In genomic region chr10:7239312-7239985, GRCh38 we compare ENCODE assay signal across 13 cellular contexts.
DNase-seq lines count a peak whose midpoint lies in the region; ATAC-seq and TF ChIP-seq lines count a peak whose summit lies in the region.
"Had no signal": no experiment of that assay in that cellular context is flagged by ENCODE, and none has a peak within 500 bp of the region (broad histone marks: within the 10 kb centered on the region; RNA-seq: fewer than 3 reads in every experiment).

No MANE protein-coding gene starts in this region.

- peaks cover 75% of the 10 kb centered on the region for H3K36me3 Mint-ChIP-seq in activated CD4-positive, alpha-beta T cell treated with anti-CD3 and anti-CD28 coated beads, Interleukin-2, amount 10 ng/mL, durations not matched to agents 24 days and 14 days (ENCODE audit: low read depth)
- H3K36me3 Mint-ChIP-seq in natural killer cell = peaks cover 10% of the 10 kb centered on the region

- no peaks in the 10 kb centered on the region for H3K4me1 ChIP-seq in uterus

- peaks cover 4% of the 10 kb centered on the region for H3K9me3 Mint-ChIP-seq in activated CD4-positive, alpha-beta T cell treated with anti-CD3 and anti-CD28 coated beads, Interleukin-2, amount 10 ng/mL, durations not matched to agents 24 days and 14 days
- no peaks in the 10 kb centered on the region for H3K9me3 Mint-ChIP-seq in natural killer cell
- H3K9me3 Mint-ChIP-seq: activated B cell treated with CpG ODN at 0.5 μM for 24 hours had no signal

- peaks cover 50% of the 10 kb centered on the region for H3K4me1 Mint-ChIP-seq in activated CD4-positive, alpha-beta T cell treated with anti-CD3 and anti-CD28 coated beads, Interleukin-2, amount 10 ng/mL, durations not matched to agents 24 days and 14 days
- H3K4me1 Mint-ChIP-seq in natural killer cell = peaks cover 76% of the 10 kb centered on the region in 2 donors

- peak overlapping the region; percentile 46 for H3K27ac Mint-ChIP-seq in activated CD4-positive, alpha-beta T cell treated with anti-CD3 and anti-CD28 coated beads, Interleukin-2, amount 10 ng/mL, durations not matched to agents 24 days and 14 days
- peak overlapping the region; percentile 51 to 68 for H3K27ac Mint-ChIP-seq in natural killer cell
- H3K27ac Mint-ChIP-seq: activated B cell treated with CpG ODN at 0.5 μM for 24 hours, IgD-negative memory B cell, nephron had no signal

- no peak for TF ChIP-seq POLR2A in uterus (IDR thresholded peaks at IDR 0.05)

- ATAC-seq in GM21528 (IDR thresholded peaks at IDR 0.05; ENCODE audit: low FRiP score, unreplicated experiment) (peak; percentile 70), HG03378 (IDR thresholded peaks at IDR 0.05; ENCODE audit: unreplicated experiment) (peak; percentile 78), natural killer cell (peak; percentile 20 to 51 (median 38)), HG03095 (IDR thresholded peaks at IDR 0.05; ENCODE audit: unreplicated experiment) (no peak)

- TF ChIP-seq CTCF in natural killer cell (IDR thresholded peaks at IDR 0.05) (no peak), uterus (IDR thresholded peaks at IDR 0.05) (no peak)

- no peak overlapping the region for H3K4me3 ChIP-seq in uterus
- H3K4me3 ChIP-seq: esophagus squamous epithelium, thoracic aorta had no signal

- H3K27ac ChIP-seq in uterus = no peak overlapping the region
- H3K27ac ChIP-seq: esophagus squamous epithelium, thoracic aorta had no signal

- peak; percentile 79 for DNase-seq in activated CD4-positive, alpha-beta T cell treated with anti-CD3 and anti-CD28 coated beads, Interleukin-2, amount 10 ng/mL, durations not matched to agents 24 days and 14 days
- DNase-seq in activated CD4-positive, alpha-beta T cell treated with anti-CD3 and anti-CD28 coated beads, Interleukin-2, amount 50 U/mL, for 4 hours = no peak
- no peak for DNase-seq in natural killer cell
- DNase-seq in uterus = no peak
- DNase-seq in activated gamma-delta T cell (lab: John Stamatoyannopoulos, UW) = no peak
- DNase-seq: activated B cell treated with CpG ODN at 0.5 μM for 24 hours, esophagus squamous epithelium had no signal

- intact Hi-C loops in activated CD4-positive, alpha-beta T cell treated with anti-CD3 and anti-CD28 coated beads, Interleukin-2, amount 10 ng/mL, durations not matched to agents 24 days and 14 days (cut with micrococcal nuclease) = loop anchor here (1.0 to 2.0 kb wide), 3 partner anchors 18 to 170 kb away; no protein-coding TSS in a partner anchor
- intact Hi-C loops in natural killer cell (cut with micrococcal nuclease) = no loop called here
- intact Hi-C loops in uterus (cut with DNase I; ENCODE audit: low total_unique reads) = no loop called here

- H3K4me3 Mint-ChIP-seq in activated CD4-positive, alpha-beta T cell treated with anti-CD3 and anti-CD28 coated beads, Interleukin-2, amount 10 ng/mL, durations not matched to agents 24 days and 14 days = peak overlapping the region; percentile 14
- H3K4me3 Mint-ChIP-seq in natural killer cell = peak overlapping the region; percentile 83
- H3K4me3 Mint-ChIP-seq: activated B cell treated with CpG ODN at 0.5 μM for 24 hours, IgD-negative memory B cell, nephron had no signal

- H3K27me3 ChIP-seq in uterus = no peaks in the 10 kb centered on the region
- H3K27me3 ChIP-seq: esophagus squamous epithelium had no signal

- H3K27me3 Mint-ChIP-seq in activated CD4-positive, alpha-beta T cell treated with anti-CD3 and anti-CD28 coated beads, Interleukin-2, amount 10 ng/mL, durations not matched to agents 24 days and 14 days = peaks cover 2% of the 10 kb centered on the region
- H3K27me3 Mint-ChIP-seq in natural killer cell (ENCODE audit: low read depth in 2 of 2) = peaks cover 0 to 3% of the 10 kb centered on the region in 2 donors
- H3K27me3 Mint-ChIP-seq: activated B cell treated with CpG ODN at 0.5 μM for 24 hours, IgD-negative memory B cell had no signal

- H3K36me3 ChIP-seq in uterus = no peaks in the 10 kb centered on the region
- H3K36me3 ChIP-seq: thoracic aorta had no signal

- no peaks in the 10 kb centered on the region for H3K9me3 ChIP-seq in uterus
- H3K9me3 ChIP-seq: esophagus squamous epithelium, thoracic aorta had no signal
